ENCODE assay signal across 8 cellular contexts in genomic region chr17:75854111-75854748, GRCh38. TPM values are rescaled to one million over a fixed set of nuclear protein-coding genes. Genes with fewer than 3 reads are reported as not detected.
DNase-seq lines count a peak whose midpoint lies in the region; ATAC-seq, FAIRE-seq and TF ChIP-seq lines count a peak whose summit lies in the region.

No MANE protein-coding gene starts in this region.

- H3K4me2 ChIP-seq in DOHH2 (ENCODE audit: low read length) = peak overlapping the region; percentile 96

- DNase-seq in RCC 7860 (ENCODE audit: low spot score) = peak; percentile 80
- DNase-seq in fibroblast of villous mesenchyme (ENCODE audit: low read depth) = peak; percentile 78
- peak; percentile 70 for DNase-seq in pons (ENCODE audit: low spot score)
- DNase-seq in inferior parietal cortex (ENCODE audit: extremely low spot score) = no peak
- no peak for DNase-seq in HEK293T (ENCODE audit: extremely low spot score)
- no peak for DNase-seq in stimulated activated naive B cell treated with anti-CD40 and anti-IgM and Interleukin-4, amounts not matched to agents 10 μg/mL and 1 μg/mL and 100 μg/mL, for 72 hours

- CTCF ChIA-PET in HEK293T (lab: Yijun Ruan, JAX) = interaction anchor here (1.2 to 1.4 kb wide), 3 partner anchors 26 to 81 kb away, joined by 3 to 4 read pairs (median 4); no protein-coding TSS in a partner anchor

- H3F3A ChIP-seq in DOHH2 (ENCODE audit: control insufficient read depth, insufficient read depth) = peaks cover 14% of the 10 kb centered on the region

- peaks cover 25% of the 10 kb centered on the region for H3K79me2 ChIP-seq in DOHH2 (ENCODE audit: control insufficient read depth, low read length)

- POLR2A ChIA-PET in HEK293T (lab: Yijun Ruan, JAX) = interaction anchor here (1.3 to 3.3 kb wide), 12 partner anchors 8 to 148 kb away, joined by 3 to 39 read pairs (median 12); partner anchors contain the start of genes CDK3, TRIM47, TRIM65 and UNK

- peaks cover 18% of the 10 kb centered on the region for H3K36me3 ChIP-seq in DOHH2 (ENCODE audit: control insufficient read depth, low read length)

- H3K27ac Mint-ChIP-seq in stimulated activated naive B cell treated with anti-CD40 and anti-IgM and Interleukin-4, amounts not matched to agents 10 μg/mL and 1 μg/mL and 100 μg/mL, for 72 hours = no peak overlapping the region

- H4K20me1 ChIP-seq in DOHH2 (ENCODE audit: control insufficient read depth, insufficient read depth, low read depth, low read length) = peaks cover 8% of the 10 kb centered on the region; the same call in 1 of the 2 replicates

- peaks cover 6 to 16% of the 10 kb centered on the region in 2 donors for H3K36me3 Mint-ChIP-seq in stimulated activated naive B cell treated with anti-CD40 and anti-IgM and Interleukin-4, amounts not matched to agents 10 μg/mL and 1 μg/mL and 100 μg/mL, for 72 hours

- peaks cover 21 to 43% of the 10 kb centered on the region in 2 donors for H3K4me1 Mint-ChIP-seq in stimulated activated naive B cell treated with anti-CD40 and anti-IgM and Interleukin-4, amounts not matched to agents 10 μg/mL and 1 μg/mL and 100 μg/mL, for 72 hours

- H3K4me1 ChIP-seq in DOHH2 (ENCODE audit: control insufficient read depth, low read length) = peaks cover 35% of the 10 kb centered on the region

- no peaks in the 10 kb centered on the region for H3K27me3 ChIP-seq in DOHH2 (ENCODE audit: control insufficient read depth, low read length)

- no peaks in the 10 kb centered on the region for H3K9me3 Mint-ChIP-seq in stimulated activated naive B cell treated with anti-CD40 and anti-IgM and Interleukin-4, amounts not matched to agents 10 μg/mL and 1 μg/mL and 100 μg/mL, for 72 hours

- H3K9me2 ChIP-seq in DOHH2 (replicated peaks; ENCODE audit: control insufficient read depth, low read length) = no peaks in the 10 kb centered on the region

- peak; percentile 73 for FAIRE-seq in RCC 7860 (lab: Jason Lieb, UNC)

- TF ChIP-seq CTCF in DOHH2 (IDR thresholded peaks at IDR 0.05; ENCODE audit: low read depth, low read length, poor library complexity, severe bottlenecking) (no peak), fibroblast of villous mesenchyme (IDR thresholded peaks at IDR 0.05; ENCODE audit: insufficient read depth, low read depth, low read length) (no peak)

- H3K27ac ChIP-seq in DOHH2 (ENCODE audit: low read depth, low read length) = no peak overlapping the region

- H3K4me3 ChIP-seq in DOHH2 (ENCODE audit: low read length) = peak overlapping the region; percentile 87
- peak overlapping the region; percentile 75 for H3K4me3 ChIP-seq in fibroblast of villous mesenchyme (ENCODE audit: low read depth, low read length)

- no peak for ATAC-seq in HG03135 (IDR thresholded peaks at IDR 0.05; ENCODE audit: unreplicated experiment)
- ATAC-seq in stimulated activated naive B cell treated with anti-CD40 and anti-IgM and Interleukin-4, amounts not matched to agents 10 μg/mL and 1 μg/mL and 100 μg/mL, for 72 hours (replicated peaks) = no peak

- H3K4me3 Mint-ChIP-seq in stimulated activated naive B cell treated with anti-CD40 and anti-IgM and Interleukin-4, amounts not matched to agents 10 μg/mL and 1 μg/mL and 100 μg/mL, for 72 hours = no peak overlapping the region

- H3K27me3 Mint-ChIP-seq in stimulated activated naive B cell treated with anti-CD40 and anti-IgM and Interleukin-4, amounts not matched to agents 10 μg/mL and 1 μg/mL and 100 μg/mL, for 72 hours = no peaks in the 10 kb centered on the region

- no peaks in the 10 kb centered on the region for H3K9me3 ChIP-seq in DOHH2 (ENCODE audit: control insufficient read depth, insufficient read depth, low read length)

TF ChIP-seq in HEK293T, 16 proteins besides CTCF, POLR2A, EP300 and RAD21:
- no peak for TF ChIP-seq HDGF (IDR thresholded peaks at IDR 0.05; ENCODE audit: borderline replicate concordance)
- no peak for TF ChIP-seq SUZ12 (IDR thresholded peaks at IDR 0.05)
- no peak for TF ChIP-seq FOXA1 (IDR thresholded peaks at IDR 0.05)
- no peak for TF ChIP-seq ARNT (IDR thresholded peaks at IDR 0.05)
- no peak for TF ChIP-seq NFRKB (IDR thresholded peaks at IDR 0.05)
- TF ChIP-seq PKNOX1 (IDR thresholded peaks at IDR 0.05) = no peak
- TF ChIP-seq LEF1 (IDR thresholded peaks at IDR 0.05; ENCODE audit: borderline replicate concordance) = no peak
- TF ChIP-seq SP1 (IDR thresholded peaks at IDR 0.05) = no peak
- TF ChIP-seq ELF4 (IDR thresholded peaks at IDR 0.05) = no peak
- no peak for TF ChIP-seq L3MBTL2 (conservative IDR thresholded peaks at IDR 0.05)
- TF ChIP-seq FOXM1 (IDR thresholded peaks at IDR 0.05; ENCODE audit: borderline replicate concordance) = no peak
- no peak for TF ChIP-seq CTBP1 (IDR thresholded peaks at IDR 0.05; ENCODE audit: borderline replicate concordance)
- no peak for TF ChIP-seq FOXK2 (IDR thresholded peaks at IDR 0.05)
- no peak for TF ChIP-seq ZNF384 (IDR thresholded peaks at IDR 0.05)
- TF ChIP-seq TARDBP (IDR thresholded peaks at IDR 0.05) = no peak
- TF ChIP-seq BHLHE40 (IDR thresholded peaks at IDR 0.05; ENCODE audit: borderline replicate concordance) = no peak
TF ChIP-seq in HEK293T: peak in this region for 0.

RNA-seq across cellular contexts. Expression of gene WBP2, which starts 0.9 kb away (rescaled TPM):
- 18.4 and 26.8 TPM in 2 replicates for total RNA-seq in fibroblast of villous mesenchyme

RNA-seq across cellular contexts. Expression of gene UNC13D, which starts 10.0 kb away (rescaled TPM):
- 0.86 and 1.6 TPM in 2 replicates for total RNA-seq in fibroblast of villous mesenchyme

RNA-seq across cellular contexts. Expression of gene TRIM47, which starts 24.2 kb away (rescaled TPM):
- total RNA-seq in fibroblast of villous mesenchyme = 13.5 and 15.1 TPM in 2 replicates

RNA-seq across cellular contexts. Expression of gene TRIM65, which starts 42.5 kb away (rescaled TPM):
- total RNA-seq in fibroblast of villous mesenchyme = 21.9 and 22.5 TPM in 2 replicates

RNA-seq across cellular contexts. Expression of gene MRPL38, which starts 50.5 kb away (rescaled TPM):
- 33.7 and 45.1 TPM in 2 replicates for total RNA-seq in fibroblast of villous mesenchyme

Comparison
In these comparisons a context has a peak if more than half of its experiments do, and no peak if none do; other contexts are left out.
1. DNase-seq: peak in RCC 7860 (single experiment), fibroblast of villous mesenchyme (single experiment) and pons (single experiment); none in inferior parietal cortex (single experiment), HEK293T (single experiment) and stimulated activated naive B cell treated with anti-CD40 and anti-IgM and Interleukin-4, amounts not matched to agents 10 μg/mL and 1 μg/mL and 100 μg/mL, for 72 hours (single experiment).